ENCODE assay signal across 22 cellular contexts in genomic region chr12:75852956-75853355, GRCh38.
DNase-seq lines count a peak whose midpoint lies in the region; ATAC-seq and TF ChIP-seq lines count a peak whose summit lies in the region.
"Had no signal": no experiment of that assay in that cellular context is flagged by ENCODE, and none has a peak within 500 bp of the region (broad histone marks: within the 10 kb centered on the region; RNA-seq: fewer than 3 reads in every experiment).

No MANE protein-coding gene starts in this region.

- POLR2A ChIA-PET in HCT116 (lab: Charles Lee) (interaction anchor here (1.6 kb wide), 1 partner anchor 175 kb away, joined by 6 read pairs; no protein-coding TSS in a partner anchor), Panc1 (lab: Charles Lee) (no interaction called here)

- no peak for TF ChIP-seq CTCF in HCT116 (IDR thresholded peaks at IDR 0.05 in 2 of 3, conservative IDR thresholded peaks at IDR 0.05 in 1 of 3; ENCODE audit: borderline replicate concordance in 1 of 3, insufficient read depth in 1 of 3, low read depth in 2 of 3, low read length in 2 of 3)
- TF ChIP-seq CTCF in Panc1 (IDR thresholded peaks at IDR 0.05) = no peak
- TF ChIP-seq CTCF in foreskin keratinocyte (conservative IDR thresholded peaks at IDR 0.05) = no peak
- no peak for TF ChIP-seq CTCF in neural cell (IDR thresholded peaks at IDR 0.05; ENCODE audit: poor library complexity, severe bottlenecking)
- TF ChIP-seq CTCF in tibial nerve (IDR thresholded peaks at IDR 0.05) = no peak

- no peak overlapping the region for H3K4me3 Mint-ChIP-seq in activated naive CD8-positive, alpha-beta T cell treated with anti-CD3 and anti-CD28 coated beads for 36 hours
- H3K4me3 Mint-ChIP-seq: CD8-positive, alpha-beta T cell; T-cell had no signal

- peak overlapping the region; percentile 50; the same call in 1 of the 2 replicates for H3K9ac ChIP-seq in HCT116 (ENCODE audit: low read length)
- no peak overlapping the region for H3K9ac ChIP-seq in neural cell (ENCODE audit: low read length)

- H2AFZ ChIP-seq in HCT116 (ENCODE audit: low read depth, low read length, poor library complexity, severe bottlenecking) (no peak overlapping the region), neural cell (ENCODE audit: low read depth, low read length) (no peak overlapping the region)

- H3K9me3 Mint-ChIP-seq in activated naive CD8-positive, alpha-beta T cell treated with anti-CD3 and anti-CD28 coated beads for 36 hours = no peaks in the 10 kb centered on the region
- H3K9me3 Mint-ChIP-seq: CD8-positive, alpha-beta T cell; T-cell had no signal

- H3K9me2 ChIP-seq in HCT116 (ENCODE audit: insufficient read depth) (no peaks in the 10 kb centered on the region), neural cell (ENCODE audit: insufficient read depth, low read length) (no peaks in the 10 kb centered on the region)

- H3K36me3 Mint-ChIP-seq in activated naive CD8-positive, alpha-beta T cell treated with anti-CD3 and anti-CD28 coated beads for 36 hours = no peaks in the 10 kb centered on the region
- H3K36me3 Mint-ChIP-seq: CD8-positive, alpha-beta T cell; T-cell had no signal

- H3K9me3 ChIP-seq in HCT116 (ENCODE audit: control insufficient read depth in 1 of 2, insufficient read depth in 1 of 2, low read depth in 1 of 2, low read length in 2 of 2) (no peaks in the 10 kb centered on the region), Panc1 (ENCODE audit: control insufficient read depth, insufficient read depth, low read depth, low read length) (peaks cover 14% of the 10 kb centered on the region; the same call in 1 of the 2 replicates), neural cell (ENCODE audit: low read length) (no peaks in the 10 kb centered on the region), tibial nerve (no peaks in the 10 kb centered on the region)
- H3K9me3 ChIP-seq: A549, MG63 had no signal

- H3K4me2 ChIP-seq in HCT116 (ENCODE audit: low read length) = no peak overlapping the region
- H3K4me2 ChIP-seq in neural cell (ENCODE audit: low read length) = no peak overlapping the region
- H3K4me2 ChIP-seq: A549, PC-9 had no signal

- H3K27me3 ChIP-seq in HCT116 (ENCODE audit: insufficient read depth, low read length) (no peaks in the 10 kb centered on the region), Panc1 (ENCODE audit: control insufficient read depth, insufficient read depth, low read length) (no peaks in the 10 kb centered on the region), foreskin keratinocyte (no peaks in the 10 kb centered on the region), neural cell (ENCODE audit: insufficient read depth, low read depth, low read length) (no peaks in the 10 kb centered on the region), tibial nerve (no peaks in the 10 kb centered on the region)
- H3K27me3 ChIP-seq: MG63 had no signal

- H3K4me1 ChIP-seq in HCT116 (ENCODE audit: control insufficient read depth in 1 of 2, insufficient read depth in 2 of 2, low read length in 2 of 2) = peaks cover 51 to 69% of the 10 kb centered on the region in 2 experiments
- H3K4me1 ChIP-seq in Panc1 (ENCODE audit: control insufficient read depth, insufficient read depth, low read length) = peaks cover 19% of the 10 kb centered on the region
- peaks cover 55% of the 10 kb centered on the region for H3K4me1 ChIP-seq in foreskin keratinocyte
- peaks cover 0 to 27% (median 7%) of the 10 kb centered on the region in 4 donors for H3K4me1 ChIP-seq in tibial nerve

- CTCF ChIA-PET in HCT116 (lab: Charles Lee) (no interaction called here), Panc1 (lab: Charles Lee) (no interaction called here)

- H4K20me1 ChIP-seq in HCT116 (ENCODE audit: insufficient read depth) = no peaks in the 10 kb centered on the region
- no peaks in the 10 kb centered on the region for H4K20me1 ChIP-seq in neural cell (ENCODE audit: insufficient read depth)

- H3K27ac ChIP-seq in HCT116 (ENCODE audit: low read depth, low read length) (peak overlapping the region; percentile 95), Panc1 (ENCODE audit: low read length) (peak overlapping the region; percentile 92), foreskin keratinocyte (peak overlapping the region; percentile 86), neural cell (ENCODE audit: low read length) (peak overlapping the region; percentile 19), tibial nerve (no peak overlapping the region)
- H3K27ac ChIP-seq: C4-2B, PC-9 had no signal

- RAD21 ChIA-PET in HCT116 (lab: Charles Lee; ENCODE audit: low non-redundant PET in 1 of 2, low total read pairs in 2 of 2, uncharacterized antibody in 2 of 2, unreplicated experiment in 2 of 2) = no interaction called here

- H3K27me3 Mint-ChIP-seq in activated naive CD8-positive, alpha-beta T cell treated with anti-CD3 and anti-CD28 coated beads for 36 hours = peaks cover 27% of the 10 kb centered on the region

- peaks cover 4% of the 10 kb centered on the region for H3K4me1 Mint-ChIP-seq in activated naive CD8-positive, alpha-beta T cell treated with anti-CD3 and anti-CD28 coated beads for 36 hours

- no peak for TF ChIP-seq POLR2A in HCT116 (IDR thresholded peaks at IDR 0.05; ENCODE audit: borderline replicate concordance, extremely low read depth, insufficient read depth, insufficient read length)
- TF ChIP-seq POLR2A in tibial nerve (IDR thresholded peaks at IDR 0.05) = no peak

- no peak for TF ChIP-seq RAD21 in HCT116 (IDR thresholded peaks at IDR 0.05; ENCODE audit: low read depth)
- TF ChIP-seq RAD21 in neural cell (conservative IDR thresholded peaks at IDR 0.05) = no peak

- H3F3A ChIP-seq in neural cell (ENCODE audit: insufficient read depth, low read length, poor library complexity, severe bottlenecking) = no peaks in the 10 kb centered on the region

- ATAC-seq in HCT116 (no peak), Panc1 (no peak), foreskin keratinocyte (no peak)
- ATAC-seq: A549; CD8-positive, alpha-beta T cell; T-cell had no signal

- H3K36me3 ChIP-seq in HCT116 (ENCODE audit: control insufficient read depth in 1 of 2, insufficient read depth in 2 of 2, low read length in 2 of 2) (no peaks in the 10 kb centered on the region), Panc1 (ENCODE audit: control insufficient read depth, insufficient read depth, low read length) (no peaks in the 10 kb centered on the region), neural cell (ENCODE audit: insufficient read depth, low read length) (no peaks in the 10 kb centered on the region), tibial nerve (no peaks in the 10 kb centered on the region)
- H3K36me3 ChIP-seq: MG63 had no signal

- H3K79me2 ChIP-seq in HCT116 (ENCODE audit: insufficient read depth, low read length) = no peaks in the 10 kb centered on the region
- no peaks in the 10 kb centered on the region for H3K79me2 ChIP-seq in neural cell (replicated peaks; ENCODE audit: insufficient read depth, low read length)

- no peak for TF ChIP-seq EP300 in neural cell (conservative IDR thresholded peaks at IDR 0.05; ENCODE audit: poor library complexity, severe bottlenecking)
- TF ChIP-seq EP300 in tibial nerve (IDR thresholded peaks at IDR 0.05) = no peak

- in situ Hi-C loops in Panc1 (cut with HindIII; ENCODE audit: low pct_unique_long_range_greater_than_20kb, low sequenced_read_pairs) = no loop called here
- in situ Hi-C loops in KBM-7 (cut with MboI; ENCODE audit: low pct_unique_long_range_greater_than_20kb, low sequenced_read_pairs) = no loop called here

- BruUV-seq in HCT116 (replicated peaks; lab: Mats Ljungman, UMichigan) (no TSS peak), Panc1 (replicated peaks; lab: Mats Ljungman, UMichigan) (no TSS peak)

- intact Hi-C loops in HCT116 (cut with micrococcal nuclease) = no loop called here
- intact Hi-C loops in Panc1 (cut with micrococcal nuclease; ENCODE audit: unreplicated experiment) = no loop called here

- WGBS in tibial nerve, 2 donors = 48 to 69% methylated on average over 2 of the region's 2 CpGs

- no peak for DNase-seq in HCT116 (ENCODE audit: low read depth, low spot score)
- DNase-seq in Panc1 (ENCODE audit: low read depth, low spot score) = no peak
- DNase-seq in foreskin keratinocyte = peak; percentile 37 to 60
- DNase-seq in KBM-7 = no peak
- DNase-seq in tibial nerve (ENCODE audit: low spot score in 2 of 2) = no peak
- no peak for DNase-seq in NCI-H2227 treated with DMSO at 0.1 percent for 48 hours (lab: John Stamatoyannopoulos, UW)
- no peak for DNase-seq in activated naive CD8-positive, alpha-beta T cell treated with anti-CD3 and anti-CD28 coated beads for 36 hours
- DNase-seq: AML-193; CD8-positive, alpha-beta T cell; DMS 273 treated with DMSO at 0.1 percent for 48 hours; DMS79; EL; NCI-H2107; NCI-H524 treated with DMSO at 0.1 percent for 48 hours; NCI-H774; PC-9; RPMI8226; T-cell had no signal

- H3K4me3 ChIP-seq in HCT116 (replicated peaks in 1 of 2; ENCODE audit: low read depth in 1 of 2, low read length in 2 of 2) = no peak overlapping the region
- H3K4me3 ChIP-seq in Panc1 (ENCODE audit: low read depth in 2 of 2, low read length in 2 of 2) = no peak overlapping the region
- H3K4me3 ChIP-seq in neural cell (ENCODE audit: low read length) = no peak overlapping the region
- no peak overlapping the region for H3K4me3 ChIP-seq in tibial nerve
- H3K4me3 ChIP-seq: A549, MG63, PC-9 had no signal

- H3K27ac Mint-ChIP-seq in activated naive CD8-positive, alpha-beta T cell treated with anti-CD3 and anti-CD28 coated beads for 36 hours = no peak overlapping the region
- H3K27ac Mint-ChIP-seq: CD8-positive, alpha-beta T cell; T-cell had no signal

TF ChIP-seq in HCT116, 20 proteins besides CTCF, POLR2A, EP300 and RAD21 (continues in another document):
- TF ChIP-seq FOSL1 (IDR thresholded peaks at IDR 0.05; ENCODE audit: low read depth) (no peak), CBX3 (IDR thresholded peaks at IDR 0.05; ENCODE audit: low read depth) (no peak)
- TF ChIP-seq, protein P1, sequence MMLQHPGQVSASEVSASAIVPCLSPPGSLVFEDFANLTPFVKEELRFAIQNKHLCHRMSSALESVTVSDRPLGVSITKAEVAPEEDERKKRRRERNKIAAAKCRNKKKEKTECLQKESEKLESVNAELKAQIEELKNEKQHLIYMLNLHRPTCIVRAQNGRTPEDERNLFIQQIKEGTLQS (IDR thresholded peaks at IDR 0.05) = no peak
- TF ChIP-seq, protein P2, sequence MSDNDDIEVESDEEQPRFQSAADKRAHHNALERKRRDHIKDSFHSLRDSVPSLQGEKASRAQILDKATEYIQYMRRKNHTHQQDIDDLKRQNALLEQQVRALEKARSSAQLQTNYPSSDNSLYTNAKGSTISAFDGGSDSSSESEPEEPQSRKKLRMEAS (IDR thresholded peaks at IDR 0.05) = no peak

TF ChIP-seq in neural cell, 6 proteins besides CTCF, POLR2A, EP300 and RAD21 (continues in another document):
- TF ChIP-seq TAF1 (IDR thresholded peaks at IDR 0.05; ENCODE audit: low read depth) = no peak

Comparison
In these comparisons a context has a peak if more than half of its experiments do, and no peak if none do; other contexts are left out.
1. DNase-seq: peak in foreskin keratinocyte (2 of 2); none in HCT116 (single experiment), Panc1 (single experiment), KBM-7 (single experiment), tibial nerve (0 of 2), NCI-H2227 treated with DMSO at 0.1 percent for 48 hours (single experiment) and activated naive CD8-positive, alpha-beta T cell treated with anti-CD3 and anti-CD28 coated beads for 36 hours (single experiment).
2. H3K27ac ChIP-seq: peak in HCT116 (single experiment), Panc1 (single experiment), foreskin keratinocyte (single experiment) and neural cell (single experiment); none in tibial nerve (0 of 4).